ENCODE assay signal across 1 cellular context in the genomic region with DNA sequence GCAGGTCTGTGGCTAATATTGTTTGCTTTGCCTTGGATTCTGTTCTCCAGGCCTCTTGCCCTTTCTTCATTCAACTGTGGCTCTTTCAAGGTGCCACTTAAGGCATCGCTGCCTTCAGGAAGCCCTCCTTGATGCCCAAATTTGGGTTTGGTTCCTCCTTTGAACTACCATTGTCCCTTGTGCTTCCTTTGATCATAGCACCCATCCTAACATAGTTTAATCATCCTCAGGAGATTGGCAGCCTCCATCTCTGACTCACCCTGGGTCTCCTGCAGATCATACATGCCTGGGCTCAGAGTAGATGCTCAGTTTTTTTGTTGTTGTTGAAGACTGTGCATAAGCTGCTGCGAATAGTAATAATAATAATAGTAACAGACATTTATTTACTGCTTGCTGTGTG.
A peak's percentile ranks its signal among the peaks of the same experiment; 100 is the strongest.
TF ChIP-seq lines count a peak whose summit lies in the region.

No MANE protein-coding gene starts in this region.

TF ChIP-seq in GM12878, 131 proteins besides CTCF, POLR2A, EP300 and RAD21:
- no peak for TF ChIP-seq SKIL (IDR thresholded peaks at IDR 0.05; ENCODE audit: low read depth, poor library complexity, severe bottlenecking)
- TF ChIP-seq POLR2AphosphoS2 (IDR thresholded peaks at IDR 0.05; ENCODE audit: low read depth, low read length) = no peak
- no peak for TF ChIP-seq FOXM1 (IDR thresholded peaks at IDR 0.05; ENCODE audit: low read depth, low read length)
- TF ChIP-seq SRF (IDR thresholded peaks at IDR 0.05; ENCODE audit: low read depth in 2 of 2, low read length in 2 of 2) = peak; percentile 71 to 88
- TF ChIP-seq, protein P1, sequence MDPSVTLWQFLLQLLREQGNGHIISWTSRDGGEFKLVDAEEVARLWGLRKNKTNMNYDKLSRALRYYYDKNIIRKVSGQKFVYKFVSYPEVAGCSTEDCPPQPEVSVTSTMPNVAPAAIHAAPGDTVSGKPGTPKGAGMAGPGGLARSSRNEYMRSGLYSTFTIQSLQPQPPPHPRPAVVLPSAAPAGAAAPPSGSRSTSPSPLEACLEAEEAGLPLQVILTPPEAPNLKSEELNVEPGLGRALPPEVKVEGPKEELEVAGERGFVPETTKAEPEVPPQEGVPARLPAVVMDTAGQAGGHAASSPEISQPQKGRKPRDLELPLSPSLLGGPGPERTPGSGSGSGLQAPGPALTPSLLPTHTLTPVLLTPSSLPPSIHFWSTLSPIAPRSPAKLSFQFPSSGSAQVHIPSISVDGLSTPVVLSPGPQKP (IDR thresholded peaks at IDR 0.05; ENCODE audit: low read depth, low read length) = peak; percentile 47; the same call in 1 of the 2 replicates
